8 cellular contexts compared by ENCODE assay signal in genomic region chr2:54560146-54560881, GRCh38.
DNase-seq lines count a peak whose midpoint lies in the region; ATAC-seq and TF ChIP-seq lines count a peak whose summit lies in the region.

No MANE protein-coding gene starts in this region.

- H3K79me1 ChIP-seq in mesenchymal stem cell (replicated peaks; ENCODE audit: low read length, poor library complexity, severe bottlenecking): peaks cover 4% of the 10 kb centered on the region

- peak overlapping the region; percentile 8 to 46 for H3K4ac ChIP-seq in mesenchymal stem cell (ENCODE audit: low read depth in 1 of 2, low read length in 2 of 2)

- H3K4me2 ChIP-seq in mesenchymal stem cell (ENCODE audit: low read length, poor library complexity, severe bottlenecking): peak overlapping the region; percentile 92

- ATAC-seq in GM19351 (IDR thresholded peaks at IDR 0.05; ENCODE audit: unreplicated experiment) (peak; percentile 45), HG03342 (IDR thresholded peaks at IDR 0.05; ENCODE audit: unreplicated experiment) (peak; percentile 50), SK-N-SH treated with all-trans-retinoic acid at 6 μM for 48 hours (peak; percentile 46)

- no peak overlapping the region for H2BK12ac ChIP-seq in mesenchymal stem cell (ENCODE audit: low read length in 2 of 2)

- H3K14ac ChIP-seq in mesenchymal stem cell (ENCODE audit: low read length in 2 of 2): no peak overlapping the region

- peak overlapping the region; percentile 80 for H3K4me3 ChIP-seq in ectodermal cell (ENCODE audit: insufficient read depth, low read depth, low read length)
- H3K4me3 ChIP-seq in mesenchymal stem cell (ENCODE audit: insufficient read depth in 1 of 2, low read depth in 1 of 2, low read length in 2 of 2): peak overlapping the region; percentile 63 to 76
- H3K4me3 ChIP-seq in urinary bladder (ENCODE audit: low read depth, low read length): peak overlapping the region; percentile 52

- WGBS in ectodermal cell, 2 experiments: 5 to 6% methylated on average over 18 to 19 of the region's 19 CpGs
- 1% methylated on average over 16 of the region's 19 CpGs for WGBS in mesenchymal stem cell
- 6% methylated on average over 19 of the region's 19 CpGs for WGBS in urinary bladder

- H2AFZ ChIP-seq in mesenchymal stem cell (ENCODE audit: low read depth, low read length): no peak overlapping the region

- peak overlapping the region; percentile 69 for H2BK5ac ChIP-seq in mesenchymal stem cell (ENCODE audit: low read depth, low read length, poor library complexity, severe bottlenecking)

- H2BK15ac ChIP-seq in mesenchymal stem cell (ENCODE audit: low read depth, poor library complexity, severe bottlenecking): no peak overlapping the region

- no peaks in the 10 kb centered on the region for H3K9me3 ChIP-seq in ectodermal cell (ENCODE audit: control insufficient read depth, low read length)
- H3K9me3 ChIP-seq in mesenchymal stem cell (ENCODE audit: control insufficient read depth, low read length): no peaks in the 10 kb centered on the region

- peaks cover 6% of the 10 kb centered on the region for H3K4me1 ChIP-seq in ectodermal cell (ENCODE audit: control insufficient read depth, insufficient read depth, low read length)
- peaks cover 16% of the 10 kb centered on the region for H3K4me1 ChIP-seq in mesenchymal stem cell (ENCODE audit: control insufficient read depth, insufficient read depth, low read depth, low read length)
- no peaks in the 10 kb centered on the region for H3K4me1 ChIP-seq in urinary bladder (ENCODE audit: insufficient read depth)

- H2AK5ac ChIP-seq in mesenchymal stem cell (ENCODE audit: low read length, severe bottlenecking): no peak overlapping the region

- H3K18ac ChIP-seq in mesenchymal stem cell (ENCODE audit: low read depth in 1 of 2, low read length in 2 of 2): peak overlapping the region; percentile 29 to 87

- H4K91ac ChIP-seq in mesenchymal stem cell (ENCODE audit: low read length): peak overlapping the region; percentile 67

- no peak overlapping the region for H3K23ac ChIP-seq in mesenchymal stem cell (ENCODE audit: low read length in 2 of 2)

- H3K36me3 ChIP-seq in ectodermal cell (ENCODE audit: control insufficient read depth, insufficient read depth, low read length) (no peaks in the 10 kb centered on the region), mesenchymal stem cell (ENCODE audit: control insufficient read depth in 1 of 2, insufficient read depth in 2 of 2, low read depth in 1 of 2, low read length in 2 of 2) (peaks cover 0 to 8% of the 10 kb centered on the region in 2 experiments), urinary bladder (ENCODE audit: insufficient read depth) (no peaks in the 10 kb centered on the region)

- peak overlapping the region; percentile 89 for H3K9ac ChIP-seq in mesenchymal stem cell (ENCODE audit: low read length)

- peak overlapping the region; percentile 89 for H2BK120ac ChIP-seq in mesenchymal stem cell (ENCODE audit: low read depth, low read length)

- no peak overlapping the region for H3K27ac ChIP-seq in ectodermal cell (ENCODE audit: insufficient read depth, low read depth, low read length, poor library complexity, severe bottlenecking)
- H3K27ac ChIP-seq in mesenchymal stem cell (ENCODE audit: low read length, poor library complexity, severe bottlenecking): peak overlapping the region; percentile 80
- peak overlapping the region; percentile 88 for H3K27ac ChIP-seq in urinary bladder (ENCODE audit: low read depth)

- no peaks in the 10 kb centered on the region for H3K27me3 ChIP-seq in ectodermal cell (ENCODE audit: control insufficient read depth, insufficient read depth, low read length, poor library complexity, severe bottlenecking)
- no peaks in the 10 kb centered on the region for H3K27me3 ChIP-seq in mesenchymal stem cell (ENCODE audit: control insufficient read depth in 1 of 2, insufficient read depth in 1 of 2, low read length in 2 of 2)

- DNase-seq in Daoy (ENCODE audit: low read depth) (peak; percentile 79), mesenchymal stem cell (peak; percentile 89), midbrain (lab: John Stamatoyannopoulos, UW) (no peak)

- peak overlapping the region; percentile 91 for H4K8ac ChIP-seq in mesenchymal stem cell (ENCODE audit: low read length)

TF ChIP-seq in SK-N-SH treated with all-trans-retinoic acid at 6 μM for 48 hours, 23 proteins besides CTCF, POLR2A, EP300 and RAD21:
- TF ChIP-seq TOX (CRISPR knock-in tag; IDR thresholded peaks at IDR 0.05; ENCODE audit: borderline replicate concordance) (no peak), ESRRG (CRISPR knock-in tag; IDR thresholded peaks at IDR 0.05) (no peak), POU6F1 (CRISPR knock-in tag; IDR thresholded peaks at IDR 0.05; ENCODE audit: borderline replicate concordance, low read depth) (no peak), TCF4 (CRISPR knock-in tag; IDR thresholded peaks at IDR 0.05; ENCODE audit: borderline replicate concordance) (no peak), ZFP30 (CRISPR knock-in tag; IDR thresholded peaks at IDR 0.05) (no peak), BACH2 (CRISPR knock-in tag; IDR thresholded peaks at IDR 0.05; ENCODE audit: borderline replicate concordance) (no peak), PPARA (CRISPR knock-in tag; IDR thresholded peaks at IDR 0.05; ENCODE audit: borderline replicate concordance) (no peak), ZFP3 (CRISPR knock-in tag; IDR thresholded peaks at IDR 0.05) (no peak), TSHZ2 (CRISPR knock-in tag; IDR thresholded peaks at IDR 0.05) (no peak), ZC3H10 (CRISPR knock-in tag; IDR thresholded peaks at IDR 0.05) (no peak)
- TF ChIP-seq, protein P1, sequence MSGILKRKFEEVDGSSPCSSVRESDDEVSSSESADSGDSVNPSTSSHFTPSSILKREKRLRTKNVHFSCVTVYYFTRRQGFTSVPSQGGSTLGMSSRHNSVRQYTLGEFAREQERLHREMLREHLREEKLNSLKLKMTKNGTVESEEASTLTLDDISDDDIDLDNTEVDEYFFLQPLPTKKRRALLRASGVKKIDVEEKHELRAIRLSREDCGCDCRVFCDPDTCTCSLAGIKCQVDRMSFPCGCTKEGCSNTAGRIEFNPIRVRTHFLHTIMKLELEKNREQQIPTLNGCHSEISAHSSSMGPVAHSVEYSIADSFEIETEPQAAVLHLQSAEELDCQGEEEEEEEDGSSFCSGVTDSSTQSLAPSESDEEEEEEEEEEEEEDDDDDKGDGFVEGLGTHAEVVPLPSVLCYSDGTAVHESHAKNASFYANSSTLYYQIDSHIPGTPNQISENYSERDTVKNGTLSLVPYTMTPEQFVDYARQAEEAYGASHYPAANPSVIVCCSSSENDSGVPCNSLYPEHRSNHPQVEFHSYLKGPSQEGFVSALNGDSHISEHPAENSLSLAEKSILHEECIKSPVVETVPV (CRISPR knock-in tag; IDR thresholded peaks at IDR 0.05): no peak
